Comparison of ENCODE assay signal across 1 cellular context in genomic region chr1:54611621-54612020, GRCh38.
TF ChIP-seq lines count a peak whose summit lies in the region.

No MANE protein-coding gene starts in this region.

TF ChIP-seq in WTC11, 78 proteins besides CTCF, POLR2A, EP300 and RAD21 (continued from another document):
- no peak for TF ChIP-seq STAT6 (CRISPR knock-in tag; conservative IDR thresholded peaks at IDR 0.05; ENCODE audit: low read depth)
- TF ChIP-seq TCF7 (CRISPR knock-in tag; IDR thresholded peaks at IDR 0.05; ENCODE audit: low read depth), result no peak
- no peak for TF ChIP-seq FOXP4 (CRISPR knock-in tag; IDR thresholded peaks at IDR 0.05)
- no peak for TF ChIP-seq JAZF1 (CRISPR knock-in tag; IDR thresholded peaks at IDR 0.05)
- TF ChIP-seq ESRRA (CRISPR knock-in tag; IDR thresholded peaks at IDR 0.05; ENCODE audit: borderline replicate concordance), result no peak
- TF ChIP-seq SP1 (CRISPR knock-in tag; conservative IDR thresholded peaks at IDR 0.05), result no peak
- no peak for TF ChIP-seq FOXP1 (CRISPR knock-in tag; IDR thresholded peaks at IDR 0.05; ENCODE audit: borderline replicate concordance)
- no peak for TF ChIP-seq ZNF281 (CRISPR knock-in tag; IDR thresholded peaks at IDR 0.05)
- no peak for TF ChIP-seq ZBTB43 (CRISPR knock-in tag; IDR thresholded peaks at IDR 0.05)
- no peak for TF ChIP-seq RELA (CRISPR knock-in tag; IDR thresholded peaks at IDR 0.05; ENCODE audit: borderline replicate concordance)
- TF ChIP-seq SMAD3 (CRISPR knock-in tag; IDR thresholded peaks at IDR 0.05; ENCODE audit: borderline replicate concordance), result no peak
